ENCODE assay signal across 18 cellular contexts in the genomic region with DNA sequence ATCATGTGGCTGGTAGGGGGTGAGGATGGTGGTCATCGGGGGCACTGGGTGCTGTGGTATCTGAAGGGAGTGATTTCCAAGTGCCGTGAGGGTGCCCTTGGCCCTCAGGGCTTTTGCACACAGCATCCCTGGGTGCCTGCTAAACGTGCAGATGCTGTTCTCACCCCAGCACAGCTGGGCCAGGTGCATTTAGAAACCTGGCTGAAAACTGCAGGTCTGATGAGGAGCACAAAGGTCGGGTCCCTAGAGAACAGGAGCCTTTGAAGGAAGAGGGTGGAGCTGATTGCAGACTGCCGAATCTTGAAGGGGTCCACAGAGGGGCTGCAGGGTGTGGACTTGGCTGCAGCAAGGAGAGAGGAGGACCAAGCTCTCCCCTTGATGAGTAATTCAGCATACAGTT. TPM values are rescaled to one million over a fixed set of nuclear protein-coding genes. Genes with fewer than 3 reads are reported as not detected.
A peak's percentile ranks its signal among the peaks of the same experiment; 100 is the strongest.
DNase-seq lines count a peak whose midpoint lies in the region; ATAC-seq, FAIRE-seq and TF ChIP-seq lines count a peak whose summit lies in the region.
"Had no signal": no experiment of that assay in that cellular context is flagged by ENCODE, and none has a peak within 500 bp of the region (broad histone marks: within the 10 kb centered on the region; RNA-seq: fewer than 3 reads in every experiment).

No MANE protein-coding gene starts in this region.

- H3K9ac ChIP-seq in kidney (ENCODE audit: low read length in 2 of 2), result peak overlapping the region; percentile 3 to 49
- H3K9ac ChIP-seq: GM23248 had no signal

- H4K20me1 ChIP-seq in OCI-LY7 (ENCODE audit: insufficient read depth, low read length), result 0 out of 2 replicates have a peak, but pooled peaks cover 4% of the 10 kb centered on the region

- FAIRE-seq in kidney (lab: Jason Lieb, UNC), result no peak
- FAIRE-seq in small intestine (lab: Jason Lieb, UNC), result no peak
- no peak for FAIRE-seq in pancreas (lab: Jason Lieb, UNC)
- FAIRE-seq: K562 had no signal

- intact Hi-C loops in OCI-LY7 (cut with micrococcal nuclease; ENCODE audit: unreplicated experiment) (no loop called here), kidney (cut with DNase I) (no loop called here), pancreas (cut with DNase I) (no loop called here)

- H3K4me3 ChIP-seq in OCI-LY7 (ENCODE audit: low read depth, low read length, poor library complexity, severe bottlenecking) (no peak overlapping the region), kidney (ENCODE audit: low read length in 2 of 2) (no peak overlapping the region), small intestine (ENCODE audit: low read depth in 1 of 2, low read length in 2 of 2) (no peak overlapping the region), MG63 (no peak overlapping the region), pancreas (no peak overlapping the region)
- H3K4me3 ChIP-seq: GM23248, K562 had no signal

- H3K27ac ChIP-seq in OCI-LY7 (ENCODE audit: low read depth, low read length, poor library complexity, severe bottlenecking) (peak overlapping the region; percentile 46), kidney (ENCODE audit: low read depth in 2 of 2, low read length in 2 of 2) (peak overlapping the region; percentile 88 to 90), small intestine (ENCODE audit: low read depth in 1 of 2, low read length in 1 of 2) (peak overlapping the region in 1 of 2 donors; percentile 4), pancreas (peak overlapping the region in 2 of 4 donors; percentile 0 to 63)

- peaks cover 79% of the 10 kb centered on the region for H3K4me1 ChIP-seq in OCI-LY7 (ENCODE audit: insufficient read depth, low read length, poor library complexity, severe bottlenecking)
- peaks cover 72 to 82% of the 10 kb centered on the region in 2 donors for H3K4me1 ChIP-seq in kidney (ENCODE audit: control insufficient read depth in 1 of 2, insufficient read depth in 1 of 2, low read depth in 1 of 2, low read length in 2 of 2)
- H3K4me1 ChIP-seq in small intestine (ENCODE audit: control insufficient read depth in 2 of 2, insufficient read depth in 1 of 2, low read depth in 1 of 2, low read length in 1 of 2), result peaks cover 7 to 14% of the 10 kb centered on the region in 2 donors
- peaks cover 44 to 67% (median 51%) of the 10 kb centered on the region in 3 donors for H3K4me1 ChIP-seq in pancreas

- POLR2A ChIA-PET in OCI-LY7 (lab: Charles Lee), result interaction anchor here (0.6 to 3.0 kb wide), 8 partner anchors 10 to 183 kb away, joined by 3 to 13 read pairs (median 4); no protein-coding TSS in a partner anchor

- TF ChIP-seq CTCF in OCI-LY7 (conservative IDR thresholded peaks at IDR 0.05; ENCODE audit: low read length) (no peak), kidney (IDR thresholded peaks at IDR 0.05; ENCODE audit: borderline replicate concordance, extremely low read depth, insufficient read depth) (no peak), pancreas (IDR thresholded peaks at IDR 0.05) (no peak)

- BruUV-seq in OCI-LY7 (replicated peaks; lab: Mats Ljungman, UMichigan), result no TSS peak

- WGBS in small intestine, 3 donors, result 15 to 39% (median 25%) methylated on average over 5 of the region's 5 CpGs
- WGBS in pancreas, 2 donors, result 50 to 52% methylated on average over 5 of the region's 5 CpGs

- no peak overlapping the region for H2AFZ ChIP-seq in OCI-LY7 (ENCODE audit: low read length)
- H2AFZ ChIP-seq: GM23248 had no signal

- peak; percentile 16 for DNase-seq in NCI-H146 (lab: John Stamatoyannopoulos, UW)
- no peak for DNase-seq in NCI-H146 treated with DMSO at 0.1 percent for 48 hours (lab: John Stamatoyannopoulos, UW; ENCODE audit: unreplicated experiment)
- peak; percentile 69 for DNase-seq in OCI-LY7 (ENCODE audit: low spot score)
- no peak for DNase-seq in kidney
- peak; percentile 53 for DNase-seq in small intestine
- DNase-seq in GM19240 (ENCODE audit: insufficient read length, low spot score), result no peak
- no peak for DNase-seq in MG63
- DNase-seq in pancreas, result no peak
- DNase-seq: 8988T; activated T-cell treated with anti-CD3 and anti-CD28 coated beads, Interleukin-2, amount 50 U/mL, for 24 hours; aorta; effector CD4-positive, alpha-beta T cell; GM23248; NCI-H524; retina; stimulated activated CD4-positive, alpha-beta T cell treated with anti-CD3 and anti-CD28 coated beads, Interleukin-4, amount 100 ng/mL, for 1 hour had no signal

- H3K4me2 ChIP-seq in OCI-LY7 (ENCODE audit: low read length), result peak overlapping the region; percentile 66

- H3K9me2 ChIP-seq in OCI-LY7 (ENCODE audit: insufficient read depth, low read length), result no peaks in the 10 kb centered on the region

- H3K9me3 ChIP-seq in OCI-LY7 (ENCODE audit: low read length) (no peaks in the 10 kb centered on the region), kidney (ENCODE audit: control insufficient read depth in 1 of 2, low read length in 2 of 2) (no peaks in the 10 kb centered on the region), small intestine (ENCODE audit: control insufficient read depth, low read depth) (no peaks in the 10 kb centered on the region), MG63 (no peaks in the 10 kb centered on the region), pancreas (no peaks in the 10 kb centered on the region)

- no peaks in the 10 kb centered on the region for H3K79me2 ChIP-seq in OCI-LY7 (ENCODE audit: insufficient read depth, low read depth, low read length)

- CTCF ChIA-PET in OCI-LY7 (lab: Charles Lee; ENCODE audit: unreplicated experiment), result interaction anchor here (0.6 kb wide), 2 partner anchors 55 to 127 kb away, joined by 3 read pairs; no protein-coding TSS in a partner anchor

- no peaks in the 10 kb centered on the region for H3K27me3 ChIP-seq in small intestine (ENCODE audit: control insufficient read depth in 2 of 2, insufficient read depth in 2 of 2, low read length in 2 of 2)
- no peaks in the 10 kb centered on the region for H3K27me3 ChIP-seq in MG63
- no peaks in the 10 kb centered on the region for H3K27me3 ChIP-seq in pancreas

- no peak for ATAC-seq in pancreas
- ATAC-seq: K562, Panc1 had no signal

- no peaks in the 10 kb centered on the region for H3K36me3 ChIP-seq in OCI-LY7 (ENCODE audit: insufficient read depth, low read length)
- H3K36me3 ChIP-seq in kidney (ENCODE audit: control insufficient read depth in 1 of 2, insufficient read depth in 2 of 2, low read length in 2 of 2), result no peaks in the 10 kb centered on the region
- no peaks in the 10 kb centered on the region for H3K36me3 ChIP-seq in small intestine (ENCODE audit: control insufficient read depth in 2 of 2, insufficient read depth in 2 of 2, low read length in 2 of 2)
- H3K36me3 ChIP-seq in MG63, result peaks cover 65% of the 10 kb centered on the region
- no peaks in the 10 kb centered on the region for H3K36me3 ChIP-seq in pancreas

RNA-seq across cellular contexts. Expression of gene ZMIZ1, which starts 32.0 kb away (rescaled TPM):
- 18.9 and 20.4 TPM in 2 replicates for total RNA-seq in OCI-LY7 (2014; rRNA removed; shearing (Covaris generic))
- 58.3 and 66.9 TPM in 2 replicates for total RNA-seq in OCI-LY7 (2022)
- 97.6 TPM for total RNA-seq in kidney
- polyA plus RNA-seq in kidney (ENCODE audit: insufficient read depth, low read depth, low replicate concordance), result 14.2 TPM
- 10 to 100 TPM; 15.1 to 23.0 (median 16.8) TPM for polyA plus RNA-seq in small intestine
- 9.5 and 22.4 TPM in 2 replicates for total RNA-seq in MG63 (2014; rRNA removed; shearing (Covaris generic); ENCODE audit: low replicate concordance)
- 10 to 100 TPM; 21.3 to 45.0 (median 23.5) TPM for total RNA-seq in pancreas
- polyA plus RNA-seq in pancreas, result 10 to 100 TPM; 14.5 to 20.8 TPM

Comparison
In these comparisons a context has a peak if more than half of its experiments do, and no peak if none do; other contexts are left out.
1. DNase-seq: peak in NCI-H146 (single experiment), OCI-LY7 (single experiment) and small intestine (single experiment); none in NCI-H146 treated with DMSO at 0.1 percent for 48 hours (single experiment), kidney (single experiment), GM19240 (single experiment), MG63 (single experiment) and pancreas (0 of 6).